ENCODE assay signal across 14 cellular contexts in the genomic region with DNA sequence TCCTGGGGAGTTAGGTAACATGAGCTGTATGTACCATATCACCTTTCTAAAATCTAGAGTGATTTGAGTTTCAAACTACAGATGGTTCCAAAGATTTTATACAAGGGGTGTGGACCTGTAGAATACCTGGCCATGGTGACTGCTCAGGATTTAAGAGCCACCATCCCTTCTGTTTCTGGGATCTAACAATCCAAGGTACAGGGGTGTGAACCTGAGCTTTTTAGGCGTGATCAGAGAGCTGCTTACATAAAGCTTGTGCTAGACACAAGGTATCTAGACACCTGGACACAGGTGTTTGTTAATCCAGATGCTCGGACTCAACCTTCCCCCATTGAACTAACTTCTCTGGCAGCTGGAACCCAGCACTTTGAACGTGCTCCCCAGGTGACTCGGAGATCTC.
DNase-seq lines count a peak whose midpoint lies in the region; ATAC-seq and TF ChIP-seq lines count a peak whose summit lies in the region.
"Had no signal": no experiment of that assay in that cellular context is flagged by ENCODE, and none has a peak within 500 bp of the region (broad histone marks: within the 10 kb centered on the region; RNA-seq: fewer than 3 reads in every experiment).

No MANE protein-coding gene starts in this region.

- DNase-seq in NCI-H748 (lab: John Stamatoyannopoulos, UW; ENCODE audit: unreplicated experiment): peak; percentile 53
- DNase-seq in NCI-H748 treated with DMSO at 0.1 percent for 48 hours (lab: John Stamatoyannopoulos, UW): no peak
- DNase-seq in NCI-H2171 treated with DMSO at 0.1 percent for 48 hours (lab: John Stamatoyannopoulos, UW): peak; percentile 83
- DNase-seq in left colon: no peak
- no peak for DNase-seq in nephron progenitor cell
- DNase-seq in CD1c-positive myeloid dendritic cell (ENCODE audit: extremely low spot score): no peak
- DNase-seq: AML-193, GM23248, IMR-90, NCI-H446 treated with DMSO at 0.1 percent for 48 hours, NCI-H82 had no signal

- ATAC-seq in left colon (peak; percentile 56), GM21529 (IDR thresholded peaks at IDR 0.05; ENCODE audit: unreplicated experiment) (no peak)
- ATAC-seq: GM12878 had no signal

- TF ChIP-seq CTCF in nephron progenitor cell (IDR thresholded peaks at IDR 0.05): no peak

- H3K9me3 Mint-ChIP-seq in nephron progenitor cell: no peaks in the 10 kb centered on the region

- no peak overlapping the region for H3K27ac Mint-ChIP-seq in nephron progenitor cell
- H3K27ac Mint-ChIP-seq: CD14-positive monocyte had no signal

- H3K36me3 Mint-ChIP-seq in nephron progenitor cell (ENCODE audit: low read depth): no peaks in the 10 kb centered on the region
- H3K36me3 Mint-ChIP-seq: CD14-positive monocyte had no signal

- intact Hi-C loops in left colon (cut with DNase I, micrococcal nuclease): no loop called here

- no peak overlapping the region for H3K4me3 Mint-ChIP-seq in nephron progenitor cell
- H3K4me3 Mint-ChIP-seq: CD14-positive monocyte had no signal

- peaks cover 75% of the 10 kb centered on the region for H3K4me1 Mint-ChIP-seq in nephron progenitor cell

- peaks cover 42% of the 10 kb centered on the region for H3K27me3 Mint-ChIP-seq in nephron progenitor cell (ENCODE audit: low read depth, poor library complexity)

Comparison
In these comparisons a context has a peak if more than half of its experiments do, and no peak if none do; other contexts are left out.
1. DNase-seq: peak in NCI-H748 (single experiment) and NCI-H2171 treated with DMSO at 0.1 percent for 48 hours (single experiment); none in NCI-H748 treated with DMSO at 0.1 percent for 48 hours (single experiment), left colon (0 of 2), nephron progenitor cell (single experiment) and CD1c-positive myeloid dendritic cell (single experiment).